ENCODE assay signal across 1 cellular context in the genomic region with DNA sequence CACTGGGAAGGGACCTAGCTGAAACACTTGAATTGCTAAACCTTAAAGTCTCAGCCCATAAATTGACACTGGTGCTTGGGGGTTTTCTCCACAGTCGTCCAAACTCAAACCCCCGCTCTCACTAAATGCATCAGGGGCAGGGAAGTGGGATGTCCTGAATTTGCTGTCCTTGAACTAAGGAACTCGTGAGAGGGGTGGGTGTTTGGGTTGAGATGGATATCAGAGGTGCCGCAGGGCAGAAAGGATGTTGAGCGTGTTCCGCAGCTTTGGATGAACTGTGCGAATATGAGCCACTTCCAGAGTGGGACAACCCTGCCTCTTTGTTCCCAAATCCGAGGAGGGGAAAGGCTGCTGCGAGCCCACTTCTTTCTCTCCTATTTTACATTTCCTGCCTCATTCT.
TF ChIP-seq lines count a peak whose summit lies in the region.

No MANE protein-coding gene starts in this region.

TF ChIP-seq in HepG2, 621 proteins besides CTCF, POLR2A, EP300 and RAD21 (continued from another document):
- TF ChIP-seq, protein P1, sequence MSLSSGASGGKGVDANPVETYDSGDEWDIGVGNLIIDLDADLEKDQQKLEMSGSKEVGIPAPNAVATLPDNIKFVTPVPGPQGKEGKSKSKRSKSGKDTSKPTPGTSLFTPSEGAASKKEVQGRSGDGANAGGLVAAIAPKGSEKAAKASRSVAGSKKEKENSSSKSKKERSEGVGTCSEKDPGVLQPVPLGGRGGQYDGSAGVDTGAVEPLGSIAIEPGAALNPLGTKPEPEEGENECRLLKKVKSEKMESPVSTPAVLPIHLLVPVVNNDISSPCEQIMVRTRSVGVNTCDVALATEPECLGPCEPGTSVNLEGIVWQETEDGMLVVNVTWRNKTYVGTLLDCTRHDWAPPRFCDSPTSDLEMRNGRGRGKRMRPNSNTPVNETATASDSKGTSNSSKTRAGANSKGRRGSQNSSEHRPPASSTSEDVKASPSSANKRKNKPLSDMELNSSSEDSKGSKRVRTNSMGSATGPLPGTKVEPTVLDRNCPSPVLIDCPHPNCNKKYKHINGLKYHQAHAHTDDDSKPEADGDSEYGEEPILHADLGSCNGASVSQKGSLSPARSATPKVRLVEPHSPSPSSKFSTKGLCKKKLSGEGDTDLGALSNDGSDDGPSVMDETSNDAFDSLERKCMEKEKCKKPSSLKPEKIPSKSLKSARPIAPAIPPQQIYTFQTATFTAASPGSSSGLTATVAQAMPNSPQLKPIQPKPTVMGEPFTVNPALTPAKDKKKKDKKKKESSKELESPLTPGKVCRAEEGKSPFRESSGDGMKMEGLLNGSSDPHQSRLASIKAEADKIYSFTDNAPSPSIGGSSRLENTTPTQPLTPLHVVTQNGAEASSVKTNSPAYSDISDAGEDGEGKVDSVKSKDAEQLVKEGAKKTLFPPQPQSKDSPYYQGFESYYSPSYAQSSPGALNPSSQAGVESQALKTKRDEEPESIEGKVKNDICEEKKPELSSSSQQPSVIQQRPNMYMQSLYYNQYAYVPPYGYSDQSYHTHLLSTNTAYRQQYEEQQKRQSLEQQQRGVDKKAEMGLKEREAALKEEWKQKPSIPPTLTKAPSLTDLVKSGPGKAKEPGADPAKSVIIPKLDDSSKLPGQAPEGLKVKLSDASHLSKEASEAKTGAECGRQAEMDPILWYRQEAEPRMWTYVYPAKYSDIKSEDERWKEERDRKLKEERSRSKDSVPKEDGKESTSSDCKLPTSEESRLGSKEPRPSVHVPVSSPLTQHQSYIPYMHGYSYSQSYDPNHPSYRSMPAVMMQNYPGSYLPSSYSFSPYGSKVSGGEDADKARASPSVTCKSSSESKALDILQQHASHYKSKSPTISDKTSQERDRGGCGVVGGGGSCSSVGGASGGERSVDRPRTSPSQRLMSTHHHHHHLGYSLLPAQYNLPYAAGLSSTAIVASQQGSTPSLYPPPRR (CRISPR knock-in tag; IDR thresholded peaks at IDR 0.05; ENCODE audit: borderline replicate concordance): no peak
- no peak for TF ChIP-seq PHF5A (CRISPR knock-in tag; IDR thresholded peaks at IDR 0.05; ENCODE audit: low read depth, unreplicated experiment)
- TF ChIP-seq ZNF605 (CRISPR knock-in tag; IDR thresholded peaks at IDR 0.05): no peak
- no peak for TF ChIP-seq LCORL (IDR thresholded peaks at IDR 0.05)
- TF ChIP-seq LCORL (CRISPR knock-in tag; IDR thresholded peaks at IDR 0.05): peak; percentile 57; the same call in 1 of the 2 replicates
- TF ChIP-seq STAT5B (CRISPR knock-in tag; IDR thresholded peaks at IDR 0.05): no peak
- TF ChIP-seq FOXO1 (CRISPR knock-in tag; IDR thresholded peaks at IDR 0.05): no peak
- peak; percentile 49; the same call in 1 of the 2 replicates for TF ChIP-seq ETV5 (CRISPR knock-in tag; IDR thresholded peaks at IDR 0.05; ENCODE audit: borderline replicate concordance)
- peak; percentile 47; the same call in 1 of the 2 replicates for TF ChIP-seq HNF4A (CRISPR knock-in tag; IDR thresholded peaks at IDR 0.05)
- 0 out of 2 replicates have a peak, but pooled peaks have one; percentile 41 for TF ChIP-seq TCF7 (IDR thresholded peaks at IDR 0.05; ENCODE audit: low read depth)
- TF ChIP-seq, protein P2, sequence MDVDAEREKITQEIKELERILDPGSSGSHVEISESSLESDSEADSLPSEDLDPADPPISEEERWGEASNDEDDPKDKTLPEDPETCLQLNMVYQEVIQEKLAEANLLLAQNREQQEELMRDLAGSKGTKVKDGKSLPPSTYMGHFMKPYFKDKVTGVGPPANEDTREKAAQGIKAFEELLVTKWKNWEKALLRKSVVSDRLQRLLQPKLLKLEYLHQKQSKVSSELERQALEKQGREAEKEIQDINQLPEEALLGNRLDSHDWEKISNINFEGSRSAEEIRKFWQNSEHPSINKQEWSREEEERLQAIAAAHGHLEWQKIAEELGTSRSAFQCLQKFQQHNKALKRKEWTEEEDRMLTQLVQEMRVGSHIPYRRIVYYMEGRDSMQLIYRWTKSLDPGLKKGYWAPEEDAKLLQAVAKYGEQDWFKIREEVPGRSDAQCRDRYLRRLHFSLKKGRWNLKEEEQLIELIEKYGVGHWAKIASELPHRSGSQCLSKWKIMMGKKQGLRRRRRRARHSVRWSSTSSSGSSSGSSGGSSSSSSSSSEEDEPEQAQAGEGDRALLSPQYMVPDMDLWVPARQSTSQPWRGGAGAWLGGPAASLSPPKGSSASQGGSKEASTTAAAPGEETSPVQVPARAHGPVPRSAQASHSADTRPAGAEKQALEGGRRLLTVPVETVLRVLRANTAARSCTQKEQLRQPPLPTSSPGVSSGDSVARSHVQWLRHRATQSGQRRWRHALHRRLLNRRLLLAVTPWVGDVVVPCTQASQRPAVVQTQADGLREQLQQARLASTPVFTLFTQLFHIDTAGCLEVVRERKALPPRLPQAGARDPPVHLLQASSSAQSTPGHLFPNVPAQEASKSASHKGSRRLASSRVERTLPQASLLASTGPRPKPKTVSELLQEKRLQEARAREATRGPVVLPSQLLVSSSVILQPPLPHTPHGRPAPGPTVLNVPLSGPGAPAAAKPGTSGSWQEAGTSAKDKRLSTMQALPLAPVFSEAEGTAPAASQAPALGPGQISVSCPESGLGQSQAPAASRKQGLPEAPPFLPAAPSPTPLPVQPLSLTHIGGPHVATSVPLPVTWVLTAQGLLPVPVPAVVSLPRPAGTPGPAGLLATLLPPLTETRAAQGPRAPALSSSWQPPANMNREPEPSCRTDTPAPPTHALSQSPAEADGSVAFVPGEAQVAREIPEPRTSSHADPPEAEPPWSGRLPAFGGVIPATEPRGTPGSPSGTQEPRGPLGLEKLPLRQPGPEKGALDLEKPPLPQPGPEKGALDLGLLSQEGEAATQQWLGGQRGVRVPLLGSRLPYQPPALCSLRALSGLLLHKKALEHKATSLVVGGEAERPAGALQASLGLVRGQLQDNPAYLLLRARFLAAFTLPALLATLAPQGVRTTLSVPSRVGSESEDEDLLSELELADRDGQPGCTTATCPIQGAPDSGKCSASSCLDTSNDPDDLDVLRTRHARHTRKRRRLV (CRISPR knock-in tag; IDR thresholded peaks at IDR 0.05): no peak
